In the genomic region with DNA sequence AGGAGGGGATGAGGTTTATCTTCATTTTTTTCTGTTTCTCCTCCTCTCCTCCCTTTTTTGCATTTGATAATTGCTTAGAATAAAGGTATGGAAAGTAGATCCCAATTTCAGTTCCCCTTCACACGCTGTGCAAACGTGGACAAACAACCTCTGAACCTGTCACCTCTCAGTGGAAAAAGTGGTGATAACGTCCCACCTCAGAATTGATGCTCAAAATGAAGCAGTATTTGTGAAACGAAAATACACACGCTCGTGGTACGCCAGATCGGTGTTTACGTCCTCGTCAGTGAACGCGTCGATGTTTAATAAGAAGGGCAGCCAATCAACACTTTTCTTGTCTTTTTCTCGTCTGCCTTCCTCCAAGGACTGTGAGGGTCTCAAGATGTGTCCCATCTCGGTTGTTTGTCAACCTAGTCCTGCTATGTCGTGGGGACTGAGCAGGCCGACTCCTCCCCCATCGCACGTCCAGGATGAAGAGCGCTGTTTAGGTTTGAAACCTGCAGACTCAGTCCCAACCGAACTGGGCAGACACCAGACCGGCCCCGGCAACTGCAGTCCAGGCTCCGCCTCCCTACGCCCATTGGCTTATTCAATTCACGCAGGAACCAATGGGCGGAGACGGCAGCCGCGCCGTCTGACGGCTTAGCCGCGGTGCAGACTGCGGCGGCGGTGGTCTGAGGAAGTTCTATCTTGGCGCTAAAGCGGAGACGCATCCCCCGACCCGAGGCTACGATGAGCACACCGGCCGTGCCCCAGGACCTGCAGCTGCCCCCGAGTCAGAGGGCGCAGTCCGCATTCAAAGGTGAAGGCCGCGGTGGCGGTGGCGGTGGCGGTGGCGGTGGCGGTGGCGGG, we compare ENCODE assay signal across 1 cellular context.
TF ChIP-seq lines count a peak whose summit lies in the region.

A gene with protein sequence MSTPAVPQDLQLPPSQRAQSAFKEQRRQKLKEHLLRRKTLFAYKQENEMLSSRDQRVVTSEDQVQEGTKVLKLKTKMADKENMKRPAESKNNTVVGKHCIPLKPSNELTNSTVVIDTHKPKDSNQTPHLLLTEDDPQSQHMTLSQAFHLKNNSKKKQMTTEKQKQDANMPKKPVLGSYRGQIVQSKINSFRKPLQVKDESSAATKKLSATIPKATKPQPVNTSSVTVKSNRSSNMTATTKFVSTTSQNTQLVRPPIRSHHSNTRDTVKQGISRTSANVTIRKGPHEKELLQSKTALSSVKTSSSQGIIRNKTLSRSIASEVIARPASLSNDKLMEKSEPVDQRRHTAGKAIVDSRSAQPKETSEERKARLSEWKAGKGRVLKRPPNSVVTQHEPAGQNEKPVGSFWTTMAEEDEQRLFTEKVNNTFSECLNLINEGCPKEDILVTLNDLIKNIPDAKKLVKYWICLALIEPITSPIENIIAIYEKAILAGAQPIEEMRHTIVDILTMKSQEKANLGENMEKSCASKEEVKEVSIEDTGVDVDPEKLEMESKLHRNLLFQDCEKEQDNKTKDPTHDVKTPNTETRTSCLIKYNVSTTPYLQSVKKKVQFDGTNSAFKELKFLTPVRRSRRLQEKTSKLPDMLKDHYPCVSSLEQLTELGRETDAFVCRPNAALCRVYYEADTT (plus strand): TSS at position 654 of the 852 bp plus-strand sequence. CDS start 79 bp downstream, at position 733.

TF ChIP-seq in neural cell, 6 proteins besides CTCF, POLR2A, EP300 and RAD21 (continued from another document):
- TF ChIP-seq, protein P1, sequence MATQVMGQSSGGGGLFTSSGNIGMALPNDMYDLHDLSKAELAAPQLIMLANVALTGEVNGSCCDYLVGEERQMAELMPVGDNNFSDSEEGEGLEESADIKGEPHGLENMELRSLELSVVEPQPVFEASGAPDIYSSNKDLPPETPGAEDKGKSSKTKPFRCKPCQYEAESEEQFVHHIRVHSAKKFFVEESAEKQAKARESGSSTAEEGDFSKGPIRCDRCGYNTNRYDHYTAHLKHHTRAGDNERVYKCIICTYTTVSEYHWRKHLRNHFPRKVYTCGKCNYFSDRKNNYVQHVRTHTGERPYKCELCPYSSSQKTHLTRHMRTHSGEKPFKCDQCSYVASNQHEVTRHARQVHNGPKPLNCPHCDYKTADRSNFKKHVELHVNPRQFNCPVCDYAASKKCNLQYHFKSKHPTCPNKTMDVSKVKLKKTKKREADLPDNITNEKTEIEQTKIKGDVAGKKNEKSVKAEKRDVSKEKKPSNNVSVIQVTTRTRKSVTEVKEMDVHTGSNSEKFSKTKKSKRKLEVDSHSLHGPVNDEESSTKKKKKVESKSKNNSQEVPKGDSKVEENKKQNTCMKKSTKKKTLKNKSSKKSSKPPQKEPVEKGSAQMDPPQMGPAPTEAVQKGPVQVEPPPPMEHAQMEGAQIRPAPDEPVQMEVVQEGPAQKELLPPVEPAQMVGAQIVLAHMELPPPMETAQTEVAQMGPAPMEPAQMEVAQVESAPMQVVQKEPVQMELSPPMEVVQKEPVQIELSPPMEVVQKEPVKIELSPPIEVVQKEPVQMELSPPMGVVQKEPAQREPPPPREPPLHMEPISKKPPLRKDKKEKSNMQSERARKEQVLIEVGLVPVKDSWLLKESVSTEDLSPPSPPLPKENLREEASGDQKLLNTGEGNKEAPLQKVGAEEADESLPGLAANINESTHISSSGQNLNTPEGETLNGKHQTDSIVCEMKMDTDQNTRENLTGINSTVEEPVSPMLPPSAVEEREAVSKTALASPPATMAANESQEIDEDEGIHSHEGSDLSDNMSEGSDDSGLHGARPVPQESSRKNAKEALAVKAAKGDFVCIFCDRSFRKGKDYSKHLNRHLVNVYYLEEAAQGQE (IDR thresholded peaks at IDR 0.05; ENCODE audit: borderline replicate concordance): no peak
- TF ChIP-seq SMC3 (conservative IDR thresholded peaks at IDR 0.05; ENCODE audit: poor library complexity) (no peak), MXI1 (conservative IDR thresholded peaks at IDR 0.05; ENCODE audit: poor library complexity, severe bottlenecking) (peak; percentile 85), POLR2AphosphoS5 (IDR thresholded peaks at IDR 0.05) (peak; percentile 84)
